ENCODE assay signal across 20 cellular contexts in the genomic region with DNA sequence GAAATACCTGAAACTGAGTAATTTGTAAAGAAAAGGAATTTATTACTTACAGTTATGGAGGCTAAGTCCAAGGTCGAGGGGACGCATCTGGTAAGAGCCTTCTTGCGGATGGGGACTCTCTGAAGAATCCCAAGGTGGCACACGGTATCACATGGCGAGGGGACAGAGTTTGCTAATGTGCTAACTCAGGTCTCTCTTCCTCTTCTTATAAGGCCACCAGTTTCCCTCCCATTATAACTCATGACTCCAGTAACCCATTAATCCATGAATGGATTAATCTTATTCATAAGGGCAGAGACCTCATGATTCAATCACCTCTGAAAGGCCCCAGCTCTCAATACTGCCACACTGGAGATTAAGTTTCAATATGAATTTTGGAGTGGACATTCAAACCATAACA. TPM values are rescaled to one million over a fixed set of nuclear protein-coding genes. Genes with fewer than 3 reads are reported as not detected.
"Had no signal": no experiment of that assay in that cellular context is flagged by ENCODE, and none has a peak within 500 bp of the region (broad histone marks: within the 10 kb centered on the region; RNA-seq: fewer than 3 reads in every experiment).

No MANE protein-coding gene starts in this region.

- H3K4me1 ChIP-seq: heart right ventricle, parathyroid adenoma, SJCRH30, upper lobe of left lung had no signal

- H3K79me2 ChIP-seq: parathyroid adenoma had no signal

- H2AFZ ChIP-seq: parathyroid adenoma had no signal

- H3K9ac ChIP-seq: parathyroid adenoma had no signal

- H3K27me3 Mint-ChIP-seq: naive thymus-derived CD4-positive, alpha-beta T cell; stimulated activated naive CD8-positive, alpha-beta T cell treated with anti-CD3 and anti-CD28 coated beads, Interleukin-15, amount 100 ng/mL, for 72 hours had no signal

- H3K27me3 ChIP-seq: neutrophil, SJCRH30, upper lobe of left lung had no signal

- H3K4me3 ChIP-seq: heart right ventricle, mucosa of descending colon, SJCRH30, upper lobe of left lung had no signal

- ATAC-seq: heart right ventricle; mucosa of descending colon; naive thymus-derived CD4-positive, alpha-beta T cell; stimulated activated naive CD8-positive, alpha-beta T cell treated with anti-CD3 and anti-CD28 coated beads, Interleukin-15, amount 100 ng/mL, for 72 hours had no signal

- H3K4me3 Mint-ChIP-seq: naive thymus-derived CD4-positive, alpha-beta T cell; stimulated activated naive CD8-positive, alpha-beta T cell treated with anti-CD3 and anti-CD28 coated beads, Interleukin-15, amount 100 ng/mL, for 72 hours had no signal

- DNase-seq: activated gamma-delta T cell; activated T-cell treated with anti-CD3 and anti-CD28 coated beads for 4 hours; dermis blood vessel endothelial cell; foreskin melanocyte; heart right ventricle; mucosa of descending colon; naive thymus-derived CD4-positive, alpha-beta T cell; SJCRH30; stimulated activated CD4-positive, alpha-beta T cell treated with anti-CD3 and anti-CD28 coated beads, Interleukin-2, amount 100 ng/mL, for 48 hours; stimulated activated naive CD8-positive, alpha-beta T cell treated with anti-CD3 and anti-CD28 coated beads, Interleukin-15, amount 100 ng/mL, for 72 hours; upper lobe of left lung had no signal

- H3K27ac ChIP-seq: epithelial cell of prostate, heart right ventricle, neutrophil, parathyroid adenoma, SJCRH30, upper lobe of left lung had no signal

- H3K9me3 Mint-ChIP-seq: naive thymus-derived CD4-positive, alpha-beta T cell had no signal

RNA-seq across cellular contexts. Expression of a gene that starts 15.7 kb away (rescaled TPM):
- total RNA-seq: chondrocyte, dermis blood vessel endothelial cell, fibroblast of lung, lung microvascular endothelial cell, mucosa of descending colon, SJCRH30, skeletal muscle tissue, temporal lobe had no signal
- polyA plus RNA-seq: heart right ventricle had no signal

RNA-seq across cellular contexts. Expression of a gene that starts 37.5 kb away (rescaled TPM):
- total RNA-seq: bronchial epithelial cell, dermis blood vessel endothelial cell, fibroblast of lung, lung microvascular endothelial cell had no signal
